Comparison of ENCODE assay signal across 8 cellular contexts in the genomic region with DNA sequence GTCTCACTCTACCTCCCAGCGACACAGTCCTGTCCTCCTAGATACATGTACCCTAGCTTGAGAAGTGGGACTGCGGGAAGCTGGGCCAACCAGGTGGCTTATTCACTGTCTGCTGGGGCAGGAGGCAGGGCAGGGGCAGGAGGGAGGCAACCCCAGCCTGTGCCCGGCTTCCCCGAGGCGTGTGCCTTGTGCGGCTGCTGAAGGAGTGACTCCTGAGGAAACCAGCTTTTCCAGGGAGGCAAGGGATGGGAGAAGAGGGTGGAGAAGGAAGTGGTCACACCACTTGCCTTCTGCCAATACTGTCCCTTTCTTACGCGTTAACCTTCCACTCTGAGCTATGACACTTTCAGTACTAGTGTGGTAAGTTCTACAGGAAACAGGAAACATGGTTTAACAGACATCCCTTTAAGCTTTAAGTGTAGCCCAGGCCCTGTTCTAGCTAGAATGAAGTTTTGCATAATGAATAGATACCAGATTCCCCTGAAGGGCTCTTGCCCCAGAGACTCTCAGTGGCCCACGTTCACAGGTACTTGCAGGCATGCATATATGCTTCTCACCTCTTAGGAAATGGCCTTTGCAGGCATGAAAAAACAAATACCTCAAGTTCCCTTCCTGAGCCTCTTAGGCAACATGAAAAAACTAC. TPM values are rescaled to one million over a fixed set of nuclear protein-coding genes. Genes with fewer than 3 reads are reported as not detected.
DNase-seq lines count a peak whose midpoint lies in the region; ATAC-seq and TF ChIP-seq lines count a peak whose summit lies in the region.

No MANE protein-coding gene starts in this region.

- peak in 2 of 4 donors; percentile 29 to 55 for TF ChIP-seq POLR2A in upper lobe of left lung (IDR thresholded peaks at IDR 0.05)

- 10 to 26% methylated on average over 9 of the region's 9 CpGs for WGBS in upper lobe of left lung, 2 donors

- H3K27me3 ChIP-seq in upper lobe of left lung, result no peaks in the 10 kb centered on the region
- no peaks in the 10 kb centered on the region for H3K27me3 ChIP-seq in SJCRH30

- no peak overlapping the region for H3K4me3 Mint-ChIP-seq in mesothelial cell of epicardium

- no peaks in the 10 kb centered on the region for H3K9me3 Mint-ChIP-seq in activated naive CD4-positive, alpha-beta T cell treated with anti-CD3 and anti-CD28 coated beads, Interleukin-2, amount 50 U/mL, for 72 hours
- no peaks in the 10 kb centered on the region for H3K9me3 Mint-ChIP-seq in mesothelial cell of epicardium

- TF ChIP-seq CTCF in mesothelial cell of epicardium (IDR thresholded peaks at IDR 0.05; ENCODE audit: unreplicated experiment) (no peak), upper lobe of left lung (IDR thresholded peaks at IDR 0.05) (no peak)

- peak; percentile 3 for DNase-seq in activated CD4-positive, CD25-positive, alpha-beta regulatory T cell treated with anti-CD3 and anti-CD28 coated beads, Interleukin-2, amount 50 U/mL, for 16 hours (ENCODE audit: low read depth, low spot score)
- no peak for DNase-seq in activated CD4-positive, CD25-positive, alpha-beta regulatory T cell (lab: John Stamatoyannopoulos, UW)
- DNase-seq in activated naive CD4-positive, alpha-beta T cell treated with anti-CD3 and anti-CD28 coated beads, Interleukin-2, amount 50 U/mL, for 72 hours (ENCODE audit: low spot score in 2 of 2), result peak; percentile 41 to 67
- no peak for DNase-seq in mesothelial cell of epicardium (ENCODE audit: low spot score in 2 of 2, unreplicated experiment in 2 of 2)
- DNase-seq in upper lobe of left lung, result peak; percentile 66 to 70
- DNase-seq in SJCRH30, result no peak

- TF ChIP-seq EP300 in upper lobe of left lung (IDR thresholded peaks at IDR 0.05), result no peak

- peaks cover 11% of the 10 kb centered on the region for H3K27me3 Mint-ChIP-seq in mesothelial cell of epicardium (ENCODE audit: low read depth)

- H3K4me3 ChIP-seq in upper lobe of left lung (no peak overlapping the region), SJCRH30 (no peak overlapping the region)

- H3K27ac ChIP-seq in upper lobe of left lung (peak overlapping the region; percentile 76 to 86 (median 80)), SJCRH30 (no peak overlapping the region)

- ATAC-seq in HG03064 (IDR thresholded peaks at IDR 0.05; ENCODE audit: low read depth, unreplicated experiment), result peak; percentile 91
- peak; percentile 98 for ATAC-seq in activated naive CD4-positive, alpha-beta T cell treated with anti-CD3 and anti-CD28 coated beads, Interleukin-2, amount 50 U/mL, for 72 hours
- peak; percentile 62 to 89 for ATAC-seq in upper lobe of left lung (ENCODE audit: low FRiP score in 2 of 2)

- H3K4me1 ChIP-seq in upper lobe of left lung (peaks cover 29 to 39% (median 35%) of the 10 kb centered on the region in 4 donors), SJCRH30 (peaks cover 15% of the 10 kb centered on the region)

- peaks cover 58% of the 10 kb centered on the region for H3K4me1 Mint-ChIP-seq in mesothelial cell of epicardium

- H3K36me3 ChIP-seq in upper lobe of left lung (no peaks in the 10 kb centered on the region), SJCRH30 (no peaks in the 10 kb centered on the region)

- peak overlapping the region; percentile 86 to 89 for H3K27ac Mint-ChIP-seq in activated naive CD4-positive, alpha-beta T cell treated with anti-CD3 and anti-CD28 coated beads, Interleukin-2, amount 50 U/mL, for 72 hours
- peak overlapping the region; percentile 91 for H3K27ac Mint-ChIP-seq in mesothelial cell of epicardium

- H3K9me3 ChIP-seq in upper lobe of left lung (no peaks in the 10 kb centered on the region), SJCRH30 (replicated peaks) (no peaks in the 10 kb centered on the region)

- H3K36me3 Mint-ChIP-seq in activated naive CD4-positive, alpha-beta T cell treated with anti-CD3 and anti-CD28 coated beads, Interleukin-2, amount 50 U/mL, for 72 hours, result no peaks in the 10 kb centered on the region
- no peaks in the 10 kb centered on the region for H3K36me3 Mint-ChIP-seq in mesothelial cell of epicardium

TF ChIP-seq in PFSK-1, 5 proteins besides CTCF, POLR2A, EP300 and RAD21:
- TF ChIP-seq POLR2AphosphoS5 (IDR thresholded peaks at IDR 0.05; ENCODE audit: low read depth, low read length), result no peak
- no peak for TF ChIP-seq TAF1 (IDR thresholded peaks at IDR 0.05; ENCODE audit: borderline replicate concordance, insufficient read depth, low read length)
- peak; percentile 9 for TF ChIP-seq FOXP2 (optimal IDR thresholded peaks at IDR 0.05; ENCODE audit: borderline replicate concordance, extremely low read depth, extremely low read length, insufficient read depth)

RNA-seq across cellular contexts. Expression of a gene that starts 40.6 kb away (rescaled TPM):
- polyA plus RNA-seq in PFSK-1 (2012; ENCODE audit: insufficient read length, low read depth), result 26.5 TPM
- 10 to 100 TPM; 22.9 to 30.8 TPM for total RNA-seq in activated naive CD4-positive, alpha-beta T cell treated with anti-CD3 and anti-CD28 coated beads, Interleukin-2, amount 50 U/mL, for 72 hours
- total RNA-seq in mesothelial cell of epicardium (63.9 to 64.3 TPM (median 64.0 TPM) in 3 replicates), upper lobe of left lung (10 to 100 TPM; 24.1 to 100.0 (median 71.7) TPM)
- 42.8 and 47.5 TPM in 2 replicates for total RNA-seq in SJCRH30 (2014; rRNA removed; shearing (Covaris generic))

Comparison
In these comparisons a context has a peak if more than half of its experiments do, and no peak if none do; other contexts are left out.
1. DNase-seq: peak in activated CD4-positive, CD25-positive, alpha-beta regulatory T cell treated with anti-CD3 and anti-CD28 coated beads, Interleukin-2, amount 50 U/mL, for 16 hours (single experiment), activated naive CD4-positive, alpha-beta T cell treated with anti-CD3 and anti-CD28 coated beads, Interleukin-2, amount 50 U/mL, for 72 hours (2 of 2) and upper lobe of left lung (2 of 2); none in activated CD4-positive, CD25-positive, alpha-beta regulatory T cell (0 of 4), mesothelial cell of epicardium (0 of 2) and SJCRH30 (0 of 2).
2. Peak in every context shown above with its lines, with median percentiles within 50 percentile points of each other: ATAC-seq.